10 cellular contexts compared by ENCODE assay signal in the genomic region with DNA sequence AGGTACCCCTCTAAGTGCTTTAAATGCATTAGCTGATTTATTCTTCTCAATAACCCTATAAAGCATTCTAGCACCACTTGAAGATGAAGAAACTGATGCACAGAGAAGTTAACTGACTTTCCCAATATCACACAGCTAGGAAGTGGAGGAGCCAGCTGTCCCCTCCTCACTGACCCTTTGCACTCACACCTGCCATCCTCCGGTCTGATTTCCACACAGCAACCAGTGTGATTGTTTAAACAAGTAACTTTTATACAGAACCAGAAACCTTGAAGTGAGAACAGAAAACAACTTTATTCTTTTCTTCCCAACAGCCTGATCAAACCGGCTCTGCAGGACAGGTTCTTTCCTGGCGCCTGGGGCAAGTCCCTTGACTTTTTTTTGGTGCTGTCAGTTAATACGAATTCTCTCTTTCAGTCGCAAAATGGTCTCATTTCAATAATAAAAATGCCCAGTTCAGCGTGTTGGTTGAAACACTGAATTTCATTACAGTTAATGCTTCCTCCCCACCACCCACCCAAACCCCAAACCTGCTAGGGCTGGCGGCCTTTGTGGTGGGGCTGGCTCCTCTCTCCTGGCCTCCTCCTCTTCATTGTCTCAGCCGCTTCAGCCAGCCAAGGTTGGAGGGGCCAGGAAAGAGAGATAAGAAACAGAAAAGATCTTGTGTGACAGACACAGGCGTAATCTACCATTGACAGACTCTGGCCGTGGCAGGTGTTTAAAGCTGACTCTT. TPM values are rescaled to one million over a fixed set of nuclear protein-coding genes. Genes with fewer than 3 reads are reported as not detected.
DNase-seq lines count a peak whose midpoint lies in the region; ATAC-seq and TF ChIP-seq lines count a peak whose summit lies in the region.
"Had no signal": no experiment of that assay in that cellular context is flagged by ENCODE, and none has a peak within 500 bp of the region (broad histone marks: within the 10 kb centered on the region; RNA-seq: fewer than 3 reads in every experiment).

No MANE protein-coding gene starts in this region.

- H2AFZ ChIP-seq in mammary epithelial cell (ENCODE audit: low read depth, low read length): peak overlapping the region; percentile 32

- H3K27me3 Mint-ChIP-seq in MCF 10A (ENCODE audit: insufficient read depth, unreplicated experiment): peaks cover 1% of the 10 kb centered on the region

- WGBS in mammary epithelial cell (ENCODE audit: low coverage, missing lambda C conversion rate): 14% methylated on average over 10 of the region's 10 CpGs
- WGBS in transverse colon (ENCODE audit: low coverage in 1 of 2), 2 donors: 13 to 28% methylated on average over 4 to 10 of the region's 10 CpGs

- no peak overlapping the region for H3K4me2 ChIP-seq in mammary epithelial cell (ENCODE audit: insufficient read depth, low read depth, low read length)

- H3K36me3 ChIP-seq in mammary epithelial cell (ENCODE audit: insufficient read depth, low read length) (no peaks in the 10 kb centered on the region), transverse colon (no peaks in the 10 kb centered on the region)

- TF ChIP-seq CTCF in MCF 10A (IDR thresholded peaks at IDR 0.05; ENCODE audit: unreplicated experiment) (no peak), mammary epithelial cell (conservative IDR thresholded peaks at IDR 0.05 in 1 of 2, IDR thresholded peaks at IDR 0.05 in 1 of 2; ENCODE audit: extremely low read depth in 1 of 2, insufficient read depth in 1 of 2, low read depth in 1 of 2, low read length in 2 of 2) (no peak), transverse colon (IDR thresholded peaks at IDR 0.05) (no peak)

- H3K4me3 Mint-ChIP-seq in MCF 10A (ENCODE audit: unreplicated experiment): no peak overlapping the region

- no peaks in the 10 kb centered on the region for H3K79me2 ChIP-seq in mammary epithelial cell (ENCODE audit: insufficient read depth, low read length)

- peak; percentile 59 for ATAC-seq in HG03045 (IDR thresholded peaks at IDR 0.05; ENCODE audit: unreplicated experiment)

- DNase-seq in T47D (ENCODE audit: low read depth in 1 of 2, low spot score in 1 of 2) (peak; percentile 23 to 77), MCF 10A (ENCODE audit: unreplicated experiment) (no peak), mammary epithelial cell (peak; percentile 5), transverse colon (peak; percentile 19), medulla oblongata (ENCODE audit: extremely low spot score) (no peak), NCI-H2227 (lab: John Stamatoyannopoulos, UW; ENCODE audit: unreplicated experiment) (no peak)
- no peak for DNase-seq in activated CD8-positive, alpha-beta memory T cell treated with anti-CD3 and anti-CD28 coated beads, Interleukin-2, amount 50 U/mL, for 48 hours
- DNase-seq: effector memory CD4-positive, alpha-beta T cell; NCI-H2107 had no signal

- in situ Hi-C loops in T47D (cut with HindIII; ENCODE audit: low pct_unique_long_range_greater_than_20kb, low sequenced_read_pairs): no loop called here
- in situ Hi-C loops in mammary epithelial cell (cut with MboI; ENCODE audit: low sequenced_read_pairs in 2 of 2): no loop called here
- in situ Hi-C loops in transverse colon (cut with MboI; ENCODE audit: low pct_ligation_motif_present in 1 of 4, low pct_unique_long_range_greater_than_20kb in 1 of 4, low sequenced_read_pairs in 3 of 4): no loop called here

- BruUV-seq in MCF 10A (replicated peaks; lab: Mats Ljungman, UMichigan) (no TSS peak), mammary epithelial cell (replicated peaks; lab: Mats Ljungman, UMichigan) (no TSS peak)

- dilution Hi-C loops in mammary epithelial cell (cut with HindIII; ENCODE audit: low sequenced_read_pairs): no loop called here

- POLR2A ChIA-PET in MCF 10A (lab: Yijun Ruan, JAX): no interaction called here

- no peak overlapping the region for H3K27ac Mint-ChIP-seq in MCF 10A (ENCODE audit: low read depth, unreplicated experiment)

- H3K27ac ChIP-seq in mammary epithelial cell (ENCODE audit: insufficient read depth, low read depth, low read length) (no peak overlapping the region), transverse colon (peak overlapping the region in 2 of 4 donors; percentile 21 to 58)

- TF ChIP-seq POLR2A in transverse colon (IDR thresholded peaks at IDR 0.05): no peak

- no peaks in the 10 kb centered on the region for H4K20me1 ChIP-seq in mammary epithelial cell (ENCODE audit: insufficient read depth, low read length)

- no peaks in the 10 kb centered on the region for H3K9me3 ChIP-seq in mammary epithelial cell (replicated peaks; ENCODE audit: insufficient read depth, low read length)
- no peaks in the 10 kb centered on the region for H3K9me3 ChIP-seq in transverse colon

- TF ChIP-seq EP300 in transverse colon (IDR thresholded peaks at IDR 0.05; ENCODE audit: low read depth): no peak

- no peaks in the 10 kb centered on the region for H3K36me3 Mint-ChIP-seq in MCF 10A (ENCODE audit: insufficient read depth, unreplicated experiment)

- H3K9me3 Mint-ChIP-seq in MCF 10A (ENCODE audit: unreplicated experiment): no peaks in the 10 kb centered on the region

- H3K27me3 ChIP-seq in mammary epithelial cell (ENCODE audit: insufficient read depth, low read length) (peaks cover 4% of the 10 kb centered on the region), transverse colon (no peaks in the 10 kb centered on the region)

- no peak overlapping the region for H3K9ac ChIP-seq in mammary epithelial cell (ENCODE audit: insufficient read depth, low read length)

- H3K4me1 ChIP-seq in mammary epithelial cell (ENCODE audit: insufficient read depth, low read length): no peaks in the 10 kb centered on the region
- H3K4me1 ChIP-seq in transverse colon: peaks cover 0 to 7% (median 0%) of the 10 kb centered on the region in 4 donors

- intact Hi-C loops in MCF 10A (cut with micrococcal nuclease) (no loop called here), mammary epithelial cell (cut with micrococcal nuclease) (no loop called here), transverse colon (cut with DNase I; ENCODE audit: low total_unique reads) (no loop called here)

- H3K4me3 ChIP-seq in mammary epithelial cell (replicated peaks in 1 of 3; ENCODE audit: insufficient read depth in 1 of 3, low read depth in 2 of 3, low read length in 3 of 3) (no peak overlapping the region), transverse colon (no peak overlapping the region)

- no peaks in the 10 kb centered on the region for H3K4me1 Mint-ChIP-seq in MCF 10A (ENCODE audit: insufficient read depth, unreplicated experiment)

- CTCF ChIA-PET in MCF 10A (lab: Yijun Ruan, JAX) (interaction anchor here (1.2 kb wide), 1 partner anchor 21 kb away, joined by 4 read pairs; no protein-coding TSS in a partner anchor), mammary epithelial cell (lab: Charles Lee; ENCODE audit: low non-redundant PET) (no interaction called here)

RNA-seq across cellular contexts. Expression of gene EEIG2, which starts 26.4 kb away (rescaled TPM):
- total RNA-seq in MCF 10A (2022) (0.63 and 0.93 TPM in 2 replicates), mammary epithelial cell (10 to 100 TPM in 1 of 2 donors, 1 to 10 TPM in 1; 4.5 to 10.0 TPM), transverse colon (10 to 100 TPM; 15.7 to 27.0 (median 24.9) TPM)
- 2.2 TPM for polyA plus RNA-seq in mammary epithelial cell
- 5.6 TPM for polyA minus RNA-seq in mammary epithelial cell

Comparison
In these comparisons a context has a peak if more than half of its experiments do, and no peak if none do; other contexts are left out.
1. DNase-seq: peak in T47D (2 of 2), mammary epithelial cell (single experiment) and transverse colon (single experiment); none in MCF 10A (single experiment), activated CD8-positive, alpha-beta memory T cell treated with anti-CD3 and anti-CD28 coated beads, Interleukin-2, amount 50 U/mL, for 48 hours (single experiment), medulla oblongata (single experiment) and NCI-H2227 (single experiment).